ENCODE assay signal across 8 cellular contexts in the genomic region with DNA sequence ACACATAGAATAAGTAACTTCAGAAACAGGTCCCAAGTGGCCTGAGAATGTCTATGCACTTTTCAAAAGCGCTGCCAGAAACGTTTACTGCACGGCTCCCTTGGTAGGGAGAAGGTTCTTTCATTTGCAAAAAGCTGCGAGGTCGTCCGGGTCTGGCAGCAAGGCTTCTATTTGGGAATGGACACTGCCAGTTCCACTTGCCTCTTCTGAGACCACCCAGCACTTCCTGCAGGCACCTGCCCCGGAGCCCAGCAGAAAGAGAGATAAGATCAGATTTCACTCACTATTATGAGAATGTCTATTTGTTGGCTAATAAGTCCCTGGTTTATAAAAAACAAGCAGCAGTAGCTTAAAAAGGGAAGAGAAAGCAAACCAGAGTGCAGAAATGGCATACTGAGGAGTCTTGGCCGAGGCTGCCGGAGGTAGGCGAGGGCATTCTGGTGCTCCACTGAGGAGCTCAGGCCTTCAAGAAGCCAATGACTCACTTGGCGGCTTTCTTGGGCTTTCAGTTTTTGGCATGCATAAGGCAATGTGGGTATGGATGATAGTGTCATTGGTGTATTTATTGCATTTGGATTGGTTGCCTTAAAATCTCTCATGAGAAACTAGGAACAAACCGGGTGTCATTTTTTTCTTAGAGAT.
DNase-seq lines count a peak whose midpoint lies in the region; ATAC-seq and TF ChIP-seq lines count a peak whose summit lies in the region.

No MANE protein-coding gene starts in this region.

- no peak overlapping the region for H4K91ac ChIP-seq in neuronal stem cell (ENCODE audit: low read depth, low read length, poor library complexity)

- H3K9me3 Mint-ChIP-seq in endothelial cell (ENCODE audit: unreplicated experiment), result peaks cover 7% of the 10 kb centered on the region
- peaks cover 10% of the 10 kb centered on the region for H3K9me3 Mint-ChIP-seq in activated naive CD4-positive, alpha-beta T cell treated with anti-CD3 and anti-CD28 coated beads for 36 hours

- in situ Hi-C loops in transverse colon (cut with MboI; ENCODE audit: low pct_ligation_motif_present in 1 of 4, low pct_unique_long_range_greater_than_20kb in 1 of 4, low sequenced_read_pairs in 3 of 4), result no loop called here

- H2BK120ac ChIP-seq in neuronal stem cell (ENCODE audit: low read depth, low read length), result no peak overlapping the region

- H3K27me3 Mint-ChIP-seq in endothelial cell (ENCODE audit: unreplicated experiment), result peaks cover 2% of the 10 kb centered on the region
- peaks cover 11% of the 10 kb centered on the region for H3K27me3 Mint-ChIP-seq in activated naive CD4-positive, alpha-beta T cell treated with anti-CD3 and anti-CD28 coated beads for 36 hours (ENCODE audit: low read depth)

- no peaks in the 10 kb centered on the region for H3K79me1 ChIP-seq in neuronal stem cell (ENCODE audit: low read depth, low read length)

- H3K79me2 ChIP-seq in MM.1S (ENCODE audit: low read length), result no peaks in the 10 kb centered on the region

- H3K27ac ChIP-seq in MM.1S (ENCODE audit: low read length), result no peak overlapping the region
- no peak overlapping the region for H3K27ac ChIP-seq in neuronal stem cell (replicated peaks; ENCODE audit: low read length)
- H3K27ac ChIP-seq in transverse colon, result peak overlapping the region in 1 of 4 donors; percentile 39

- no peaks in the 10 kb centered on the region for H3K27me3 ChIP-seq in MM.1S (replicated peaks; ENCODE audit: insufficient read depth, low read length)
- H3K27me3 ChIP-seq in neuronal stem cell (ENCODE audit: control insufficient read depth in 3 of 3, insufficient read depth in 3 of 3, low read depth in 1 of 3, low read length in 3 of 3), result no peaks in the 10 kb centered on the region
- H3K27me3 ChIP-seq in transverse colon, result no peaks in the 10 kb centered on the region

- H2BK5ac ChIP-seq in neuronal stem cell (ENCODE audit: low read length), result no peak overlapping the region

- H3K18ac ChIP-seq in neuronal stem cell (ENCODE audit: low read length), result no peak overlapping the region

- H3K27ac Mint-ChIP-seq in endothelial cell (ENCODE audit: unreplicated experiment), result no peak overlapping the region
- no peak overlapping the region for H3K27ac Mint-ChIP-seq in activated naive CD4-positive, alpha-beta T cell treated with anti-CD3 and anti-CD28 coated beads for 36 hours

- H3K4ac ChIP-seq in neuronal stem cell (ENCODE audit: low read length), result no peak overlapping the region

- H2AFZ ChIP-seq in MM.1S (ENCODE audit: low read length), result peak overlapping the region; percentile 35
- H2AFZ ChIP-seq in neuronal stem cell (ENCODE audit: low read length), result peak overlapping the region; percentile 81

- H4K20me1 ChIP-seq in MM.1S (ENCODE audit: insufficient read depth, low read length), result no peaks in the 10 kb centered on the region

- H3K14ac ChIP-seq in neuronal stem cell (ENCODE audit: low read length), result no peak overlapping the region

- CTCF ChIA-PET in activated naive CD4-positive, alpha-beta T cell treated with anti-CD3 and anti-CD28 coated beads for 36 hours (lab: Charles Lee), result interaction anchor here (1.2 kb wide), 1 partner anchor 77 kb away, joined by 3 read pairs; no protein-coding TSS in a partner anchor

- H3K9me3 ChIP-seq in MM.1S (replicated peaks; ENCODE audit: insufficient read depth, low read length) (no peaks in the 10 kb centered on the region), neuronal stem cell (replicated peaks in 1 of 2; ENCODE audit: control insufficient read depth in 2 of 2, insufficient read depth in 1 of 2, low read depth in 1 of 2, low read length in 2 of 2) (peaks cover 0 to 3% of the 10 kb centered on the region in 2 donors), transverse colon (no peaks in the 10 kb centered on the region)

- H3K36me3 ChIP-seq in MM.1S (replicated peaks; ENCODE audit: insufficient read depth, low read length) (no peaks in the 10 kb centered on the region), neuronal stem cell (replicated peaks in 1 of 2; ENCODE audit: control insufficient read depth in 2 of 2, insufficient read depth in 2 of 2, low read length in 2 of 2) (no peaks in the 10 kb centered on the region), transverse colon (no peaks in the 10 kb centered on the region)

- peaks cover 6% of the 10 kb centered on the region for H3K36me3 Mint-ChIP-seq in endothelial cell (ENCODE audit: low read depth, unreplicated experiment)
- H3K36me3 Mint-ChIP-seq in activated naive CD4-positive, alpha-beta T cell treated with anti-CD3 and anti-CD28 coated beads for 36 hours (ENCODE audit: low read depth), result no peaks in the 10 kb centered on the region

- intact Hi-C loops in activated naive CD4-positive, alpha-beta T cell treated with anti-CD3 and anti-CD28 coated beads for 36 hours (cut with micrococcal nuclease), result no loop called here
- intact Hi-C loops in transverse colon (cut with DNase I; ENCODE audit: low total_unique reads), result no loop called here

- peak; percentile 38 for ATAC-seq in GM21423 (IDR thresholded peaks at IDR 0.05; ENCODE audit: unreplicated experiment)

- no peak overlapping the region for H4K8ac ChIP-seq in neuronal stem cell (ENCODE audit: low read depth, low read length)

- no peaks in the 10 kb centered on the region for H3K4me1 Mint-ChIP-seq in endothelial cell (ENCODE audit: unreplicated experiment)
- H3K4me1 Mint-ChIP-seq in activated naive CD4-positive, alpha-beta T cell treated with anti-CD3 and anti-CD28 coated beads for 36 hours (ENCODE audit: low read depth), result peaks cover 6% of the 10 kb centered on the region

- no peaks in the 10 kb centered on the region for H3F3A ChIP-seq in MM.1S (ENCODE audit: insufficient read depth, low read length)

- H3K4me1 ChIP-seq in MM.1S (ENCODE audit: low read length) (no peaks in the 10 kb centered on the region), neuronal stem cell (ENCODE audit: control insufficient read depth in 2 of 2, insufficient read depth in 1 of 2, low read depth in 1 of 2, low read length in 2 of 2) (peaks cover 2 to 9% of the 10 kb centered on the region in 2 donors), transverse colon (no peaks in the 10 kb centered on the region)

- H3K4me2 ChIP-seq in MM.1S (ENCODE audit: low read depth, low read length) (peak overlapping the region; percentile 38), neuronal stem cell (ENCODE audit: insufficient read depth, low read length, poor library complexity, severe bottlenecking) (no peak overlapping the region)

- no CpG with 5 or more reads among the region's 12 CpGs for WGBS in neuronal stem cell (ENCODE audit: extremely low coverage in 2 of 2, insufficient read length in 2 of 2, insufficient replicate concordance in 1 of 2), 2 donors
- 42 to 49% methylated on average over 4 to 12 of the region's 12 CpGs for WGBS in transverse colon (ENCODE audit: low coverage in 1 of 2), 2 donors

- DNase-seq in MM.1S (no peak), endothelial cell (ENCODE audit: low spot score) (no peak), neuronal stem cell (ENCODE audit: low spot score) (peak; percentile 12), DMS53 treated with DMSO at 0.1 percent for 48 hours (lab: John Stamatoyannopoulos, UW; ENCODE audit: unreplicated experiment) (no peak), transverse colon (no peak)
- DNase-seq in activated CD8-positive, alpha-beta memory T cell treated with anti-CD3 and anti-CD28 coated beads for 24 hours, result no peak
- DNase-seq in activated naive CD4-positive, alpha-beta T cell treated with anti-CD3 and anti-CD28 coated beads for 36 hours, result no peak

- H3K23ac ChIP-seq in neuronal stem cell (ENCODE audit: low read depth, low read length, poor library complexity), result no peak overlapping the region

- no peak overlapping the region for H2BK15ac ChIP-seq in neuronal stem cell (ENCODE audit: low read length)

- H3K4me3 Mint-ChIP-seq in endothelial cell (ENCODE audit: unreplicated experiment), result no peak overlapping the region
- no peak overlapping the region for H3K4me3 Mint-ChIP-seq in activated naive CD4-positive, alpha-beta T cell treated with anti-CD3 and anti-CD28 coated beads for 36 hours

- no peak for TF ChIP-seq POLR2A in transverse colon (IDR thresholded peaks at IDR 0.05)

- H2AK5ac ChIP-seq in neuronal stem cell (ENCODE audit: low read depth, low read length), result no peak overlapping the region

- no peak overlapping the region for H2BK12ac ChIP-seq in neuronal stem cell (ENCODE audit: low read length)

- TF ChIP-seq CTCF in MM.1S (IDR thresholded peaks at IDR 0.05; ENCODE audit: low read length), result no peak
- TF ChIP-seq CTCF in endothelial cell (IDR thresholded peaks at IDR 0.05; ENCODE audit: unreplicated experiment), result peak; percentile 38
- no peak for TF ChIP-seq CTCF in transverse colon (IDR thresholded peaks at IDR 0.05)

- H3K9me2 ChIP-seq in MM.1S (replicated peaks; ENCODE audit: insufficient read depth, low read length), result no peaks in the 10 kb centered on the region

- H3K4me3 ChIP-seq in MM.1S (ENCODE audit: low read length) (peak overlapping the region; percentile 19; the same call in 1 of the 2 replicates), neuronal stem cell (ENCODE audit: low read length in 2 of 2) (peak overlapping the region in 1 of 2 donors; percentile 33), transverse colon (peak overlapping the region in 1 of 4 donors; percentile 16)

- TF ChIP-seq EP300 in transverse colon (IDR thresholded peaks at IDR 0.05; ENCODE audit: low read depth), result no peak

- H3K9ac ChIP-seq in MM.1S (ENCODE audit: low read length) (no peak overlapping the region), neuronal stem cell (ENCODE audit: low read depth, low read length, poor library complexity) (no peak overlapping the region)
